In genomic region chr7:42914009-42914725, GRCh38 we compare ENCODE assay signal across 12 cellular contexts. TPM values are rescaled to one million over a fixed set of nuclear protein-coding genes. Genes with fewer than 3 reads are reported as not detected.
DNase-seq lines count a peak whose midpoint lies in the region; ATAC-seq and TF ChIP-seq lines count a peak whose summit lies in the region.
"Had no signal": no experiment of that assay in that cellular context is flagged by ENCODE, and none has a peak within 500 bp of the region (broad histone marks: within the 10 kb centered on the region; RNA-seq: fewer than 3 reads in every experiment).

No MANE protein-coding gene starts in this region.

- 61 to 75% (median 63%) methylated on average over 9 to 10 of the region's 10 CpGs for WGBS in stomach, 5 donors

- H3K4me1 Mint-ChIP-seq in activated CD4-positive, alpha-beta T cell treated with anti-CD3 and anti-CD28 coated beads, Interleukin-2, amount 10 ng/mL, durations not matched to agents 7 days and 5 days, result peaks cover 62% of the 10 kb centered on the region
- H3K4me1 Mint-ChIP-seq in WTC11, result peaks cover 36% of the 10 kb centered on the region

- peaks cover 60% of the 10 kb centered on the region for H3K36me3 Mint-ChIP-seq in activated CD4-positive, alpha-beta T cell treated with anti-CD3 and anti-CD28 coated beads, Interleukin-2, amount 10 ng/mL, durations not matched to agents 7 days and 5 days (ENCODE audit: low read depth)
- H3K36me3 Mint-ChIP-seq in WTC11, result peaks cover 54% of the 10 kb centered on the region

- no peak for ATAC-seq in WTC11
- ATAC-seq: A549, left ventricle myocardium superior had no signal

- no peak overlapping the region for H3K4me3 ChIP-seq in stomach
- H3K4me3 ChIP-seq: A549, tibial artery had no signal

- POLR2A ChIA-PET in activated CD4-positive, alpha-beta T cell treated with anti-CD3 and anti-CD28 coated beads, Interleukin-2, amount 10 ng/mL, durations not matched to agents 7 days and 5 days (lab: Charles Lee), result interaction anchor here (0.6 kb wide), 1 partner anchor 18 kb away, joined by 3 read pairs; the partner anchor contains the start of genes MRPL32 and PSMA2
- POLR2A ChIA-PET in WTC11 (lab: Charles Lee), result no interaction called here

- intact Hi-C loops in stomach (cut with DNase I; ENCODE audit: low total_unique reads), result no loop called here

- H3K27me3 Mint-ChIP-seq in activated CD4-positive, alpha-beta T cell treated with anti-CD3 and anti-CD28 coated beads, Interleukin-2, amount 10 ng/mL, durations not matched to agents 7 days and 5 days, result no peaks in the 10 kb centered on the region
- H3K27me3 Mint-ChIP-seq in WTC11 (ENCODE audit: low read depth), result no peaks in the 10 kb centered on the region

- TF ChIP-seq POLR2A in stomach (IDR thresholded peaks at IDR 0.05), result no peak

- H3K4me1 ChIP-seq in stomach, result peaks cover 9 to 52% (median 22%) of the 10 kb centered on the region in 4 donors

- H3K4me3 Mint-ChIP-seq in activated CD4-positive, alpha-beta T cell treated with anti-CD3 and anti-CD28 coated beads, Interleukin-2, amount 10 ng/mL, durations not matched to agents 7 days and 5 days, result no peak overlapping the region
- H3K4me3 Mint-ChIP-seq in WTC11, result no peak overlapping the region

- H3K27ac Mint-ChIP-seq in activated CD4-positive, alpha-beta T cell treated with anti-CD3 and anti-CD28 coated beads, Interleukin-2, amount 10 ng/mL, durations not matched to agents 7 days and 5 days, result peak overlapping the region; percentile 90
- H3K27ac Mint-ChIP-seq in WTC11, result no peak overlapping the region

- H3K9me3 Mint-ChIP-seq in activated CD4-positive, alpha-beta T cell treated with anti-CD3 and anti-CD28 coated beads, Interleukin-2, amount 10 ng/mL, durations not matched to agents 7 days and 5 days, result no peaks in the 10 kb centered on the region
- no peaks in the 10 kb centered on the region for H3K9me3 Mint-ChIP-seq in WTC11

- H3K27me3 ChIP-seq in stomach, result no peaks in the 10 kb centered on the region
- H3K27me3 ChIP-seq: tibial artery had no signal

- TF ChIP-seq CTCF in WTC11 (IDR thresholded peaks at IDR 0.05) (no peak), stomach (IDR thresholded peaks at IDR 0.05) (no peak)

- H3K9me3 ChIP-seq in stomach, result no peaks in the 10 kb centered on the region
- H3K9me3 ChIP-seq: A549, tibial artery had no signal

- CTCF ChIA-PET in activated CD4-positive, alpha-beta T cell treated with anti-CD3 and anti-CD28 coated beads, Interleukin-2, amount 10 ng/mL, durations not matched to agents 7 days and 5 days (lab: Charles Lee), result interaction anchor here (1.4 kb wide), 1 partner anchor 27 kb away, joined by 3 read pairs; no protein-coding TSS in a partner anchor
- CTCF ChIA-PET in WTC11 (lab: Charles Lee), result no interaction called here

- H3K27ac ChIP-seq in stomach, result peak overlapping the region in 4 of 5 donors; percentile 10 to 40 (median 20)
- H3K27ac ChIP-seq: A549, tibial artery had no signal

- TF ChIP-seq EP300 in stomach (IDR thresholded peaks at IDR 0.05), result no peak

- DNase-seq in activated CD4-positive, alpha-beta T cell treated with anti-CD3 and anti-CD28 coated beads, Interleukin-2, amount 10 ng/mL, durations not matched to agents 7 days and 5 days, result no peak
- DNase-seq in activated CD4-positive, alpha-beta T cell treated with anti-CD3 and anti-CD28 coated beads, Interleukin-2, amount 50 U/mL, for 4 hours, result no peak
- DNase-seq in WTC11 (ENCODE audit: low spot score), result no peak
- DNase-seq in fibroblast of peridontal ligament (ENCODE audit: extremely low read depth), result peak; percentile 32
- no peak for DNase-seq in stomach
- DNase-seq in cerebellum (ENCODE audit: low spot score), result no peak
- no peak for DNase-seq in KG1 (lab: John Stamatoyannopoulos, UW)
- DNase-seq in NCI-H2029 (lab: John Stamatoyannopoulos, UW), result no peak
- DNase-seq: left ventricle myocardium superior, NCI-H187 treated with DMSO at 0.1 percent for 48 hours, tibial artery had no signal

- peaks cover 27 to 42% (median 37%) of the 10 kb centered on the region in 4 donors for H3K36me3 ChIP-seq in stomach

TF ChIP-seq in WTC11, 78 proteins besides CTCF, POLR2A, EP300 and RAD21:
- TF ChIP-seq, protein P1, sequence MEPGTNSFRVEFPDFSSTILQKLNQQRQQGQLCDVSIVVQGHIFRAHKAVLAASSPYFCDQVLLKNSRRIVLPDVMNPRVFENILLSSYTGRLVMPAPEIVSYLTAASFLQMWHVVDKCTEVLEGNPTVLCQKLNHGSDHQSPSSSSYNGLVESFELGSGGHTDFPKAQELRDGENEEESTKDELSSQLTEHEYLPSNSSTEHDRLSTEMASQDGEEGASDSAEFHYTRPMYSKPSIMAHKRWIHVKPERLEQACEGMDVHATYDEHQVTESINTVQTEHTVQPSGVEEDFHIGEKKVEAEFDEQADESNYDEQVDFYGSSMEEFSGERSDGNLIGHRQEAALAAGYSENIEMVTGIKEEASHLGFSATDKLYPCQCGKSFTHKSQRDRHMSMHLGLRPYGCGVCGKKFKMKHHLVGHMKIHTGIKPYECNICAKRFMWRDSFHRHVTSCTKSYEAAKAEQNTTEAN (CRISPR knock-in tag; IDR thresholded peaks at IDR 0.05), result no peak
- TF ChIP-seq ZNF121 (CRISPR knock-in tag; IDR thresholded peaks at IDR 0.05), result peak; percentile 80; the same call in 1 of the 2 replicates

RNA-seq across cellular contexts. Expression of gene C7orf25, which starts 2.3 kb away (rescaled TPM):
- 1 to 10 TPM; 3.0 to 5.1 TPM for total RNA-seq in activated CD4-positive, alpha-beta T cell treated with anti-CD3 and anti-CD28 coated beads, Interleukin-2, amount 10 ng/mL, durations not matched to agents 7 days and 5 days
- 4.7 to 5.5 TPM (median 5.5 TPM) in 3 replicates for total RNA-seq in WTC11 (2021)
- total RNA-seq in stomach, result 10 to 100 TPM in 1 of 5 donors, 1 to 10 TPM in 2, under 1 TPM in 1, not detected in 1; 0.58 to 31.7 (median 5.0) TPM
- polyA plus RNA-seq in stomach, result 1 to 10 TPM; 2.0 to 4.5 (median 2.3) TPM
- 13.7 TPM for total RNA-seq in cerebellum

RNA-seq across cellular contexts. Expression of gene PSMA2, which starts 17.8 kb away (rescaled TPM):
- total RNA-seq in activated CD4-positive, alpha-beta T cell treated with anti-CD3 and anti-CD28 coated beads, Interleukin-2, amount 10 ng/mL, durations not matched to agents 7 days and 5 days, result 100 to 1,000 TPM; 104 to 127 TPM
- total RNA-seq in WTC11 (2021) (203 to 228 TPM (median 219 TPM) in 3 replicates), stomach (100 to 1,000 TPM in 2 of 5 donors, 10 to 100 TPM in 2, 1 to 10 TPM in 1; 9.4 to 278 (median 65.4) TPM), cerebellum (29.8 TPM)
- 100 to 1,000 TPM; 143 to 152 (median 145) TPM for polyA plus RNA-seq in stomach

RNA-seq across cellular contexts. Expression of gene MRPL32, which starts 18.0 kb away (rescaled TPM):
- 10 to 100 TPM; 50.2 to 50.3 TPM for total RNA-seq in activated CD4-positive, alpha-beta T cell treated with anti-CD3 and anti-CD28 coated beads, Interleukin-2, amount 10 ng/mL, durations not matched to agents 7 days and 5 days
- total RNA-seq in WTC11 (2021) (72.2 to 84.4 TPM (median 75.7 TPM) in 3 replicates), stomach (100 to 1,000 TPM in 1 of 5 donors, 10 to 100 TPM in 4; 15.9 to 158 (median 58.6) TPM), cerebellum (29.6 TPM)
- 10 to 100 TPM; 60.5 to 76.8 (median 76.8) TPM for polyA plus RNA-seq in stomach
